ENCODE assay signal across 12 cellular contexts in the genomic region with DNA sequence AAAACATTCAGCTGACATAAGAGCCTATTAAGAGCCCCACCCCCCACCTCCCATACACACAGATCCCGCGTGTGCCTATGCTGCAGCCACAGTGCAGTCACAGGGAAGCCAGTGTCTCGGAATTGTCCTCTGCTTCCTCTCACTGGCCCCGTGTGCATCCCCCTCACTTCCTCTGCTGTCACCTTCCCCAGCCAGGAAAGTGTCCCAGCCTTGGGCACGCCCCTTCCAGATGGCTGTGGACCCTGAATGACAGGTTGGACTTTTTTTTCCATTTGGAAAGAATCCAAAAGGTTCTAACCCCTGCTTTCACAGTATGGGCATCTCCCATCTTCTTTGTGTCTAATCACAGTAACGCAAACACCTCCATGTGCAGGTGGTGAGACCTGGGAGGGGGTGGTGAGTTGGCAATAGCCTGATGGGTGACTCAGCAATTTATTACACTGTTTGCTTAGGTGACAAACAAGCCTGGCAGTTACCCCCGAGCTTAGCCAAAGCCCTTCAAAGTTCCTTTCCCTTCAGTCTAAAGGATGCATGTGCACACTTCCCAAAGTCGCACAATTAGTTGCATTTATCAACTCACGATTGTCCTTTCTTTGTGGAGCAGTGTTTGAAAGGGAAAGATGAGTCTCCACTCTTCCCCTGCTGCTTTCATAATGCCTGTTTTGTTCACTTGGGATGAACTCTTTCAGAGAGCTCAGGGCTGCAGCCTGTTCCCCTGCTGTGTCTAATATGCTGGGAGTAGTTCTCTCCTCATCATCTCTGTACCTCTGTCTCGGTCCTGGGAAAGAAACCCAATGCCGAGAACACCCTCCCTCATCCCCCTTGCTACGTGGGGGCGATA.
DNase-seq lines count a peak whose midpoint lies in the region; ATAC-seq and TF ChIP-seq lines count a peak whose summit lies in the region.
"Had no signal": no experiment of that assay in that cellular context is flagged by ENCODE, and none has a peak within 500 bp of the region (broad histone marks: within the 10 kb centered on the region; RNA-seq: fewer than 3 reads in every experiment).

No MANE protein-coding gene starts in this region.

- no peak overlapping the region for H3K4me3 Mint-ChIP-seq in stimulated activated effector memory CD8-positive, alpha-beta T cell treated with anti-CD3 and anti-CD28 coated beads, Interleukin-12 subunit alpha, Interleukin-12 subunit beta, amount 100 ng/mL, for 72 hours
- H3K4me3 Mint-ChIP-seq in chondrocyte (ENCODE audit: unreplicated experiment), result no peak overlapping the region
- H3K4me3 Mint-ChIP-seq: activated naive CD8-positive, alpha-beta T cell treated with anti-CD3 and anti-CD28 coated beads, Interleukin-2, amount 10 ng/mL, durations not matched to agents 7 days and 5 days; immature natural killer cell had no signal

- no peak for ATAC-seq in stimulated activated effector memory CD8-positive, alpha-beta T cell treated with anti-CD3 and anti-CD28 coated beads, Interleukin-12 subunit alpha, Interleukin-12 subunit beta, amount 100 ng/mL, for 72 hours
- no peak for ATAC-seq in GM21367 (IDR thresholded peaks at IDR 0.05; ENCODE audit: unreplicated experiment)

- H3K9me3 Mint-ChIP-seq in stimulated activated effector memory CD8-positive, alpha-beta T cell treated with anti-CD3 and anti-CD28 coated beads, Interleukin-12 subunit alpha, Interleukin-12 subunit beta, amount 100 ng/mL, for 72 hours, result no peaks in the 10 kb centered on the region
- H3K9me3 Mint-ChIP-seq in chondrocyte (ENCODE audit: low read depth), result no peaks in the 10 kb centered on the region
- H3K9me3 Mint-ChIP-seq: activated naive CD8-positive, alpha-beta T cell treated with anti-CD3 and anti-CD28 coated beads, Interleukin-2, amount 10 ng/mL, durations not matched to agents 7 days and 5 days; immature natural killer cell had no signal

- H3K4me1 Mint-ChIP-seq in stimulated activated effector memory CD8-positive, alpha-beta T cell treated with anti-CD3 and anti-CD28 coated beads, Interleukin-12 subunit alpha, Interleukin-12 subunit beta, amount 100 ng/mL, for 72 hours, result peaks cover 15% of the 10 kb centered on the region
- peaks cover 22% of the 10 kb centered on the region for H3K4me1 Mint-ChIP-seq in chondrocyte (ENCODE audit: low read depth)

- H3K27ac Mint-ChIP-seq in stimulated activated effector memory CD8-positive, alpha-beta T cell treated with anti-CD3 and anti-CD28 coated beads, Interleukin-12 subunit alpha, Interleukin-12 subunit beta, amount 100 ng/mL, for 72 hours, result peak overlapping the region; percentile 62
- H3K27ac Mint-ChIP-seq in chondrocyte (ENCODE audit: unreplicated experiment), result no peak overlapping the region
- H3K27ac Mint-ChIP-seq: activated naive CD8-positive, alpha-beta T cell treated with anti-CD3 and anti-CD28 coated beads, Interleukin-2, amount 10 ng/mL, durations not matched to agents 7 days and 5 days had no signal

- no peaks in the 10 kb centered on the region for H3K27me3 Mint-ChIP-seq in chondrocyte (ENCODE audit: low read depth)
- H3K27me3 Mint-ChIP-seq: activated naive CD8-positive, alpha-beta T cell treated with anti-CD3 and anti-CD28 coated beads, Interleukin-2, amount 10 ng/mL, durations not matched to agents 7 days and 5 days had no signal

- DNase-seq in NCI-H524 (lab: John Stamatoyannopoulos, UW) (peak; percentile 73 to 87), NCI-H524 treated with DMSO at 0.1 percent for 48 hours (lab: John Stamatoyannopoulos, UW) (no peak), NCI-H2196 treated with DMSO at 0.1 percent for 48 hours (lab: John Stamatoyannopoulos, UW; ENCODE audit: unreplicated experiment) (peak; percentile 56), caudate nucleus (lab: John Stamatoyannopoulos, UW) (peak in 14 of 61 donors; percentile 16 to 56 (median 30)), chondrocyte (ENCODE audit: low spot score) (no peak), GF-D8 (lab: John Stamatoyannopoulos, UW) (no peak)
- DNase-seq in stimulated activated effector memory CD8-positive, alpha-beta T cell treated with anti-CD3 and anti-CD28 coated beads, Interleukin-12 subunit alpha, Interleukin-12 subunit beta, amount 100 ng/mL, for 72 hours (ENCODE audit: low spot score in 2 of 2), result no peak
- DNase-seq: 8988T; activated naive CD8-positive, alpha-beta T cell treated with anti-CD3 and anti-CD28 coated beads, Interleukin-2, amount 10 ng/mL, durations not matched to agents 7 days and 5 days; immature natural killer cell; NCI-H1048 had no signal

- no peak for TF ChIP-seq CTCF in chondrocyte (IDR thresholded peaks at IDR 0.05)

- no peaks in the 10 kb centered on the region for H3K36me3 Mint-ChIP-seq in stimulated activated effector memory CD8-positive, alpha-beta T cell treated with anti-CD3 and anti-CD28 coated beads, Interleukin-12 subunit alpha, Interleukin-12 subunit beta, amount 100 ng/mL, for 72 hours
- H3K36me3 Mint-ChIP-seq in chondrocyte (ENCODE audit: low read depth), result peaks cover 1% of the 10 kb centered on the region
- H3K36me3 Mint-ChIP-seq: activated naive CD8-positive, alpha-beta T cell treated with anti-CD3 and anti-CD28 coated beads, Interleukin-2, amount 10 ng/mL, durations not matched to agents 7 days and 5 days had no signal

- H3K27ac ChIP-seq in caudate nucleus (ENCODE audit: low read depth, low read length), result peak overlapping the region; percentile 80

Comparison
In these comparisons a context has a peak if more than half of its experiments do, and no peak if none do; other contexts are left out.
1. DNase-seq: peak in NCI-H524 (2 of 2) and NCI-H2196 treated with DMSO at 0.1 percent for 48 hours (single experiment); none in NCI-H524 treated with DMSO at 0.1 percent for 48 hours (single experiment), stimulated activated effector memory CD8-positive, alpha-beta T cell treated with anti-CD3 and anti-CD28 coated beads, Interleukin-12 subunit alpha, Interleukin-12 subunit beta, amount 100 ng/mL, for 72 hours (0 of 2), chondrocyte (single experiment) and GF-D8 (single experiment).